1 cellular context compared by ENCODE assay signal in genomic region chr12:93407283-93407962, GRCh38.
A peak's percentile ranks its signal among the peaks of the same experiment; 100 is the strongest.
TF ChIP-seq lines count a peak whose summit lies in the region.

No MANE protein-coding gene starts in this region.

TF ChIP-seq in K562, 482 proteins besides CTCF, POLR2A, EP300 and RAD21:
- TF ChIP-seq ZNF518B (CRISPR knock-in tag; IDR thresholded peaks at IDR 0.05) (no peak), POLR2B (IDR thresholded peaks at IDR 0.05; ENCODE audit: low read depth, partially characterized antibody) (peak; percentile 10), LCOR (CRISPR knock-in tag; IDR thresholded peaks at IDR 0.05) (0 out of 2 replicates have a peak, but pooled peaks have one; percentile 21), E2F8 (IDR thresholded peaks at IDR 0.05; ENCODE audit: low read depth, partially characterized antibody) (peak; percentile 19)
